ENCODE assay signal across 14 cellular contexts in genomic region chr3:196948442-196949365, GRCh38. TPM values are rescaled to one million over a fixed set of nuclear protein-coding genes. Genes with fewer than 3 reads are reported as not detected.
DNase-seq lines count a peak whose midpoint lies in the region; ATAC-seq, FAIRE-seq and TF ChIP-seq lines count a peak whose summit lies in the region.
"Had no signal": no experiment of that assay in that cellular context is flagged by ENCODE, and none has a peak within 500 bp of the region (broad histone marks: within the 10 kb centered on the region; RNA-seq: fewer than 3 reads in every experiment).

No MANE protein-coding gene starts in this region.

- H2AFZ ChIP-seq in DND-41 (ENCODE audit: low read depth, low read length) (no peak overlapping the region), Karpas-422 (ENCODE audit: low read length) (no peak overlapping the region), K562 (ENCODE audit: low read depth, low read length) (peak overlapping the region; percentile 80)

- H3K4me2 ChIP-seq in DND-41 (ENCODE audit: insufficient read depth, low read length) = no peak overlapping the region
- H3K4me2 ChIP-seq in Karpas-422 (ENCODE audit: low read depth, low read length, poor library complexity, severe bottlenecking) = no peak overlapping the region
- H3K4me2 ChIP-seq in K562 (ENCODE audit: insufficient read depth, low read length) = no peak overlapping the region

- 39% methylated on average over 19 of the region's 24 CpGs for WGBS in K562 (ENCODE audit: insufficient coverage, low coverage, missing lambda C conversion rate)

- no peak for TF ChIP-seq EP300 in K562 (IDR thresholded peaks at IDR 0.05; ENCODE audit: low read length)

- H3K9me3 ChIP-seq in DND-41 (ENCODE audit: insufficient read depth, low read length, severe bottlenecking) (no peaks in the 10 kb centered on the region), Karpas-422 (ENCODE audit: low read length) (no peaks in the 10 kb centered on the region), K562 (replicated peaks; ENCODE audit: control insufficient read depth, insufficient read depth, low read depth, low read length) (no peaks in the 10 kb centered on the region)
- H3K9me3 ChIP-seq: prostate gland, upper lobe of left lung had no signal

- H3K4me1 ChIP-seq in DND-41 (ENCODE audit: insufficient read depth, low read length) = peaks cover 7% of the 10 kb centered on the region
- H3K4me1 ChIP-seq in Karpas-422 (ENCODE audit: low read length) = peaks cover 2% of the 10 kb centered on the region
- peaks cover under 1 to 19% of the 10 kb centered on the region in 2 experiments; a peak in 4 of 5 replicates for H3K4me1 ChIP-seq in K562 (replicated peaks in 1 of 2; ENCODE audit: control insufficient read depth in 2 of 2, insufficient read depth in 2 of 2, low read length in 2 of 2)

- TF ChIP-seq POLR2A in K562 (conservative IDR thresholded peaks at IDR 0.05) = no peak

- H3K36me3 Mint-ChIP-seq in activated CD4-positive, alpha-beta T cell treated with anti-CD3 and anti-CD28 coated beads, Interleukin-2, amount 10 ng/mL, durations not matched to agents 7 days and 5 days (ENCODE audit: low read depth) = peaks cover 3% of the 10 kb centered on the region

- H3K36me3 ChIP-seq in DND-41 (ENCODE audit: insufficient read depth, low read length) (peaks cover 4% of the 10 kb centered on the region), Karpas-422 (ENCODE audit: insufficient read depth, low read length) (no peaks in the 10 kb centered on the region), K562 (ENCODE audit: control insufficient read depth, insufficient read depth, low read length) (peaks cover 8% of the 10 kb centered on the region; the same call in 1 of the 3 replicates)
- H3K36me3 ChIP-seq: prostate gland had no signal

- TF ChIP-seq RAD21 in K562 (CRISPR knock-in tag; conservative IDR thresholded peaks at IDR 0.05 in 1 of 2, IDR thresholded peaks at IDR 0.05 in 1 of 2) = peak in 1 of 2 experiments; percentile 69; a peak in 2 of 4 replicates

- BruUV-seq in K562 (replicated peaks; lab: Mats Ljungman, UMichigan) = no TSS peak

- peak; percentile 44; the same call in 2 of the 3 replicates for ATAC-seq in DND-41 (ENCODE audit: insufficient read depth, low read depth)
- peak; percentile 95 for ATAC-seq in K562
- ATAC-seq in GM21526 (IDR thresholded peaks at IDR 0.05; ENCODE audit: low FRiP score, unreplicated experiment) = no peak
- ATAC-seq: activated naive CD8-positive, alpha-beta T cell treated with anti-CD3 and anti-CD28 coated beads, Interleukin-2, amount 50 U/mL, for 24 hours had no signal

- peaks cover 1% of the 10 kb centered on the region; the same call in 1 of the 2 replicates for H4K20me1 ChIP-seq in DND-41 (ENCODE audit: insufficient read depth, low read length)
- H4K20me1 ChIP-seq in Karpas-422 (ENCODE audit: insufficient read depth, low read depth, low read length) = peaks cover 6% of the 10 kb centered on the region
- H4K20me1 ChIP-seq in K562 (replicated peaks; ENCODE audit: control insufficient read depth, insufficient read depth, low read length) = no peaks in the 10 kb centered on the region

- DNase-seq in DND-41 = no peak
- peak; percentile 65 for DNase-seq in Karpas-422
- peak; percentile 42 to 71 (median 58) for DNase-seq in K562 (ENCODE audit: extremely low read depth in 1 of 4, low spot score in 3 of 4)
- peak; percentile 65 for DNase-seq in myocyte (ENCODE audit: low read depth)
- no peak for DNase-seq in activated CD4-positive, alpha-beta T cell treated with anti-CD3 and anti-CD28 coated beads, Interleukin-2, amount 10 ng/mL, durations not matched to agents 7 days and 5 days
- no peak for DNase-seq in NCI-H2107 (lab: John Stamatoyannopoulos, UW)
- DNase-seq: activated CD4-positive, alpha-beta T cell treated with anti-CD3 and anti-CD28 coated beads, Interleukin-2, amount 50 U/mL, for 48 hours; activated naive CD8-positive, alpha-beta T cell treated with anti-CD3 and anti-CD28 coated beads, Interleukin-2, amount 50 U/mL, for 24 hours; NCI-H2171 had no signal

- peaks cover 10% of the 10 kb centered on the region for H3K4me1 Mint-ChIP-seq in activated CD4-positive, alpha-beta T cell treated with anti-CD3 and anti-CD28 coated beads, Interleukin-2, amount 10 ng/mL, durations not matched to agents 7 days and 5 days

- H3K27me3 Mint-ChIP-seq in activated CD4-positive, alpha-beta T cell treated with anti-CD3 and anti-CD28 coated beads, Interleukin-2, amount 10 ng/mL, durations not matched to agents 7 days and 5 days = peaks cover 6% of the 10 kb centered on the region
- H3K27me3 Mint-ChIP-seq: activated naive CD8-positive, alpha-beta T cell treated with anti-CD3 and anti-CD28 coated beads, Interleukin-2, amount 50 U/mL, for 24 hours had no signal

- FAIRE-seq in K562 (lab: Jason Lieb, UNC) = peak; percentile 78
- FAIRE-seq: islet of Langerhans had no signal

- H3K9ac ChIP-seq in DND-41 (ENCODE audit: low read depth, low read length) (no peak overlapping the region), Karpas-422 (ENCODE audit: low read length) (no peak overlapping the region), K562 (ENCODE audit: insufficient read depth in 1 of 2, low read depth in 2 of 2, low read length in 2 of 2) (peak overlapping the region in 1 of 2 experiments; percentile 28; a peak in 2 of 4 replicates)

- no peak overlapping the region for H3K27ac Mint-ChIP-seq in activated CD4-positive, alpha-beta T cell treated with anti-CD3 and anti-CD28 coated beads, Interleukin-2, amount 10 ng/mL, durations not matched to agents 7 days and 5 days
- H3K27ac Mint-ChIP-seq: activated naive CD8-positive, alpha-beta T cell treated with anti-CD3 and anti-CD28 coated beads, Interleukin-2, amount 50 U/mL, for 24 hours had no signal

- POLR2A ChIA-PET in K562 (lab: Yijun Ruan, JAX) = interaction anchor here (0.5 to 0.8 kb wide), 4 partner anchors 9 to 630 kb away, joined by 3 to 4 read pairs (median 3); partner anchors contain the start of gene DYNLT2B
- POLR2A ChIA-PET in activated CD4-positive, alpha-beta T cell treated with anti-CD3 and anti-CD28 coated beads, Interleukin-2, amount 10 ng/mL, durations not matched to agents 7 days and 5 days (lab: Charles Lee) = no interaction called here

- in situ Hi-C loops in K562 (cut with MboI) = no loop called here

- TF ChIP-seq CTCF in DND-41 (IDR thresholded peaks at IDR 0.05; ENCODE audit: borderline replicate concordance, extremely low read depth, low read length, poor library complexity, severe bottlenecking) (peak; percentile 35), K562 (IDR thresholded peaks at IDR 0.05 in 2 of 3, conservative IDR thresholded peaks at IDR 0.05 in 1 of 3; ENCODE audit: insufficient read depth in 2 of 3, low read depth in 1 of 3, low read length in 3 of 3) (peak; percentile 56 to 76 (median 66))

- no peaks in the 10 kb centered on the region for H3K9me1 ChIP-seq in K562 (ENCODE audit: control insufficient read depth, insufficient read depth, low read length)

- H3K4me3 ChIP-seq in DND-41 (ENCODE audit: low read depth in 1 of 2, low read length in 2 of 2) (no peak overlapping the region), Karpas-422 (ENCODE audit: low read length) (no peak overlapping the region), K562 (no peak overlapping the region)
- H3K4me3 ChIP-seq: prostate gland, upper lobe of left lung had no signal

- CTCF ChIA-PET in K562 (lab: Yijun Ruan, JAX; ENCODE audit: low intra/inter-chr PET ratio) = no interaction called here
- CTCF ChIA-PET in activated CD4-positive, alpha-beta T cell treated with anti-CD3 and anti-CD28 coated beads, Interleukin-2, amount 10 ng/mL, durations not matched to agents 7 days and 5 days (lab: Charles Lee) = interaction anchor here (0.8 kb wide), 1 partner anchor 30 kb away, joined by 3 read pairs; no protein-coding TSS in a partner anchor

- no peaks in the 10 kb centered on the region for H3K9me2 ChIP-seq in Karpas-422 (replicated peaks; ENCODE audit: insufficient read depth, low read length)

- no peaks in the 10 kb centered on the region for H3K9me3 Mint-ChIP-seq in activated CD4-positive, alpha-beta T cell treated with anti-CD3 and anti-CD28 coated beads, Interleukin-2, amount 10 ng/mL, durations not matched to agents 7 days and 5 days
- H3K9me3 Mint-ChIP-seq: activated naive CD8-positive, alpha-beta T cell treated with anti-CD3 and anti-CD28 coated beads, Interleukin-2, amount 50 U/mL, for 24 hours had no signal

- intact Hi-C loops in K562 (cut with micrococcal nuclease) = loop anchor here (10.0 kb wide), 2 partner anchors 234 to 424 kb away; partner anchors contain the start of genes CEP19 and PIGX

- H3K27ac ChIP-seq in DND-41 (ENCODE audit: low read length) (no peak overlapping the region), Karpas-422 (ENCODE audit: low read length) (no peak overlapping the region), K562 (ENCODE audit: extremely low read depth, low read depth, low read length) (no peak overlapping the region)
- H3K27ac ChIP-seq: HL-60, prostate gland had no signal

- H3K4me3 Mint-ChIP-seq in activated CD4-positive, alpha-beta T cell treated with anti-CD3 and anti-CD28 coated beads, Interleukin-2, amount 10 ng/mL, durations not matched to agents 7 days and 5 days = no peak overlapping the region
- H3K4me3 Mint-ChIP-seq: activated naive CD8-positive, alpha-beta T cell treated with anti-CD3 and anti-CD28 coated beads, Interleukin-2, amount 50 U/mL, for 24 hours had no signal

- H3K79me2 ChIP-seq in DND-41 (ENCODE audit: insufficient read depth, low read length) (peaks cover 6% of the 10 kb centered on the region), Karpas-422 (ENCODE audit: low read length) (peaks cover 2% of the 10 kb centered on the region), K562 (ENCODE audit: control insufficient read depth, insufficient read depth, low read length) (peaks cover 13% of the 10 kb centered on the region)

- H3K27me3 ChIP-seq in DND-41 (ENCODE audit: insufficient read depth, low read length, poor library complexity) (no peaks in the 10 kb centered on the region), Karpas-422 (ENCODE audit: low read length) (no peaks in the 10 kb centered on the region), K562 (ENCODE audit: control insufficient read depth in 2 of 2, insufficient read depth in 2 of 2, low read length in 2 of 2) (peaks cover 2 to 4% of the 10 kb centered on the region in 2 experiments; a peak in 1 of 5 replicates)
- H3K27me3 ChIP-seq: upper lobe of left lung had no signal

RNA-seq across cellular contexts. Expression of gene NCBP2, which starts 6.4 kb away (rescaled TPM):
- total RNA-seq in Karpas-422 (2014; rRNA removed; shearing (Covaris generic); ENCODE audit: low replicate concordance) = 73.0 and 81.8 TPM in 2 replicates
- 45.7 and 67.9 TPM in 2 replicates for total RNA-seq in K562 (2011; cell fraction: chromatin; rRNA removed; ENCODE audit: low replicate concordance)
- total RNA-seq in K562 (2011; cell fraction: nucleolus; rRNA removed) = 38.2 and 43.0 TPM in 2 replicates
- total RNA-seq in K562 (2011; cell fraction: nucleoplasm; rRNA removed) = 44.9 and 65.0 TPM in 2 replicates
- total RNA-seq in K562 (2014; rRNA removed) (63.3 and 68.2 TPM in 2 replicates), K562 (2014; rRNA removed; fragmentation: Illumina TruSeq; extraction: Trizol) (82.2 and 82.3 TPM in 2 replicates), K562 (2015; rRNA removed; fragmentation: Illumina TruSeq; extraction: Trizol) (69.4 and 78.0 TPM in 2 replicates), K562 (2021) (64.0 and 67.0 TPM in 2 replicates), myocyte (90.8 and 92.5 TPM in 2 replicates)
- polyA plus RNA-seq in K562 (2011; rRNA removed) (69.3 and 90.9 TPM in 2 replicates), K562 (2014; fragmentation: Illumina TruSeq; extraction: Trizol) (83.4 and 102 TPM in 2 replicates), K562 (2014; fragmentation: Nextera tagmentation; extraction: Ambion mirVana) (100 to 1,000 TPM in 1 of 2 experiments, 10 to 100 TPM in 1; 56.4 to 100 TPM), K562 (2014; rRNA removed) (91.1 and 123 TPM in 2 replicates)
- polyA plus RNA-seq in K562 (2011; cell fraction: cytosol; rRNA removed) = 29.7 and 50.4 TPM in 2 replicates
- polyA plus RNA-seq in K562 (2011; cell fraction: nucleus; rRNA removed) = 38.0 and 51.2 TPM in 2 replicates
- 55.9 and 83.1 TPM in 2 replicates for polyA plus RNA-seq in K562 (2012)
- 69.1 and 71.9 TPM in 2 replicates for polyA minus RNA-seq in K562 (2011; rRNA and poly(A)+ RNA removed)
- 19.2 and 22.1 TPM in 2 replicates for polyA minus RNA-seq in K562 (2011; cell fraction: cytosol; rRNA and poly(A)+ RNA removed)
- 25.2 and 39.8 TPM in 2 replicates for polyA minus RNA-seq in K562 (2011; cell fraction: nucleus; rRNA and poly(A)+ RNA removed)
- 78.9 TPM for polyA plus RNA-seq in myocyte (2012)
- total RNA-seq in activated CD4-positive, alpha-beta T cell treated with anti-CD3 and anti-CD28 coated beads, Interleukin-2, amount 10 ng/mL, durations not matched to agents 7 days and 5 days = 10 to 100 TPM; 53.4 to 57.1 TPM

RNA-seq across cellular contexts. Expression of gene PIGZ, which starts 19.9 kb away (rescaled TPM):
- total RNA-seq in Karpas-422 (2014; rRNA removed; shearing (Covaris generic); ENCODE audit: low replicate concordance) = 0.37 and 1.1 TPM in 2 replicates
- total RNA-seq in K562 (2011; cell fraction: chromatin; rRNA removed; ENCODE audit: low replicate concordance) = 3.6 and 5.8 TPM in 2 replicates
- total RNA-seq in K562 (2011; cell fraction: nucleolus; rRNA removed) = 2.3 and 3.3 TPM in 2 replicates
- 3.5 and 4.7 TPM in 2 replicates for total RNA-seq in K562 (2011; cell fraction: nucleoplasm; rRNA removed)
- total RNA-seq in K562 (2014; rRNA removed) (0.54 and 0.73 TPM in 2 replicates), K562 (2014; rRNA removed; fragmentation: Illumina TruSeq; extraction: Trizol) (0.48 and 0.76 TPM in 2 replicates), K562 (2015; rRNA removed; fragmentation: Illumina TruSeq; extraction: Trizol) (0.30 and 0.54 TPM in 2 replicates), K562 (2021) (0.87 and 1.0 TPM in 2 replicates), myocyte (1.9 and 3.1 TPM in 2 replicates)
- polyA plus RNA-seq in K562 (2011; rRNA removed) (1.8 and 2.8 TPM in 2 replicates), K562 (2014; fragmentation: Illumina TruSeq; extraction: Trizol) (0.79 and 0.91 TPM in 2 replicates), K562 (2014; fragmentation: Nextera tagmentation; extraction: Ambion mirVana) (under 1 TPM; 0.15 TPM), K562 (2014; rRNA removed) (1.2 and 2.0 TPM in 2 replicates)
- 2.3 and 2.8 TPM in 2 replicates for polyA plus RNA-seq in K562 (2011; cell fraction: cytosol; rRNA removed)
- polyA plus RNA-seq in K562 (2011; cell fraction: nucleus; rRNA removed) = 4.7 and 6.2 TPM in 2 replicates
- polyA plus RNA-seq in K562 (2012) = 1.2 and 4.7 TPM in 2 replicates
- polyA minus RNA-seq in K562 (2011; rRNA and poly(A)+ RNA removed) = 1.0 and 1.1 TPM in 2 replicates
- 1.1 and 1.3 TPM in 2 replicates for polyA minus RNA-seq in K562 (2011; cell fraction: cytosol; rRNA and poly(A)+ RNA removed)
- polyA minus RNA-seq in K562 (2011; cell fraction: nucleus; rRNA and poly(A)+ RNA removed) = 1.00 and 1.2 TPM in 2 replicates
- 4.5 TPM for polyA plus RNA-seq in myocyte (2012)
- 1 to 10 TPM; 2.6 to 2.7 TPM for total RNA-seq in activated CD4-positive, alpha-beta T cell treated with anti-CD3 and anti-CD28 coated beads, Interleukin-2, amount 10 ng/mL, durations not matched to agents 7 days and 5 days

Comparison
In these comparisons a context has a peak if more than half of its experiments do, and no peak if none do; other contexts are left out.
1. DNase-seq: peak in Karpas-422 (single experiment), K562 (4 of 4) and myocyte (single experiment); none in DND-41 (single experiment), activated CD4-positive, alpha-beta T cell treated with anti-CD3 and anti-CD28 coated beads, Interleukin-2, amount 10 ng/mL, durations not matched to agents 7 days and 5 days (single experiment) and NCI-H2107 (single experiment).